In the genomic region with DNA sequence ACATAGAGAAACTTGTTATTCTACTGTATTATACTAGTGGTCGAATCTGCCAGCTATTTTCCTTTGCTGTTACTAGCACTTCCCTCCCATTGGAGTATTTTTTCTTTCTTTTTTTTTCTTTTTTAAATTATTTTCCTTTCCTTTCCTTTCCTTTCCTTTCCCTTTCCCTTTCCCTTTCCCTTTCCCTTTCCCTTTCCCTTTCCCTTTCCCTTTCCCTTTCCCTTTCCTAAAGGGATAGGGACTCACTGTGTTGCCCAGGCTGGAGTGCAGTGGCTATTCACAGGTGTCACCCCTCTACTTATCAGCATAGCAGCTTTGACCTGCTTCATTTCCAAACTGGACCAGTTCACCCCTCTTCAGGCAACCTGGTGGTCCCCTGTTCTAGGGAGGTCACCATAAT, we compare ENCODE assay signal across 35 cellular contexts.
"Had no signal": no experiment of that assay in that cellular context is flagged by ENCODE, and none has a peak within 500 bp of the region (broad histone marks: within the 10 kb centered on the region; RNA-seq: fewer than 3 reads in every experiment).

No MANE protein-coding gene starts in this region.

- H3K36me3 ChIP-seq: ascending aorta, cardiac muscle cell had no signal

- H3K9me3 ChIP-seq: ascending aorta had no signal

- H3K4me3 ChIP-seq: ascending aorta, cardiac muscle cell had no signal

- H3K27ac Mint-ChIP-seq: activated CD4-positive, alpha-beta memory T cell treated with anti-CD3 and anti-CD28 coated beads, Interleukin-2, amount 10 ng/mL, durations not matched to agents 7 days and 5 days; activated CD4-positive, alpha-beta T cell treated with anti-CD3 and anti-CD28 coated beads for 36 hours; activated CD4-positive, alpha-beta T cell treated with anti-CD3 and anti-CD28 coated beads, Interleukin-2, amount 10 ng/mL, durations not matched to agents 7 days and 5 days; activated CD8-positive, alpha-beta T cell treated with anti-CD3 and anti-CD28 coated beads, Interleukin-2, amount 10 ng/mL, durations not matched to agents 7 days and 5 days; activated naive CD4-positive, alpha-beta T cell treated with anti-CD3 and anti-CD28 coated beads, Interleukin-2, amount 10 ng/mL, durations not matched to agents 7 days and 5 days; activated naive CD4-positive, alpha-beta T cell treated with anti-CD3 and anti-CD28 coated beads, Interleukin-2, amount 50 U/mL, for 24 hours; activated naive CD8-positive, alpha-beta T cell; activated T-cell treated with anti-CD3 and anti-CD28 coated beads, Interleukin-2, amount 50 U/mL, for 24 hours; activated T-helper 2 cell treated with anti-CD3 and anti-CD28 coated beads, Interferon-gamma antibody, Interleukin-2, Interleukin-4, amounts not matched to agents 10 μg/mL and 5 μg/mL and 100 μg/mL, durations not matched to agents 14 hours and 24 hours and 36 hours; brain; T-helper 1 cell treated with Interleukin-12 subunit alpha and Interleukin-12 subunit beta and Interleukin-4 antibody, amounts not matched to agents 30 μg/mL and 1 μg/mL, for 36 hours; T-helper 2 cell treated with Interferon-gamma antibody and Interleukin-4, amounts not matched to agents 5 μg/mL and 100 μg/mL, for 36 hours had no signal

- H3K4me1 ChIP-seq: ascending aorta had no signal

- H3K4me1 Mint-ChIP-seq: activated CD4-positive, alpha-beta memory T cell treated with anti-CD3 and anti-CD28 coated beads, Interleukin-2, amount 10 ng/mL, durations not matched to agents 7 days and 5 days; activated CD4-positive, alpha-beta T cell treated with anti-CD3 and anti-CD28 coated beads for 36 hours; activated CD4-positive, alpha-beta T cell treated with anti-CD3 and anti-CD28 coated beads, Interleukin-2, amount 10 ng/mL, durations not matched to agents 7 days and 5 days; activated naive CD4-positive, alpha-beta T cell treated with anti-CD3 and anti-CD28 coated beads, Interleukin-2, amount 10 ng/mL, durations not matched to agents 7 days and 5 days; activated naive CD4-positive, alpha-beta T cell treated with anti-CD3 and anti-CD28 coated beads, Interleukin-2, amount 50 U/mL, for 24 hours; brain; central memory CD8-positive, alpha-beta T cell had no signal

- ATAC-seq: activated CD4-positive, alpha-beta T cell treated with anti-CD3 and anti-CD28 coated beads for 36 hours; activated CD4-positive, CD25-positive, alpha-beta regulatory T cell treated with anti-CD3 and anti-CD28 coated beads, Interleukin-2, amount 50 U/mL, for 24 hours; activated CD8-positive, alpha-beta T cell treated with anti-CD3 and anti-CD28 coated beads, Interleukin-2, amount 10 ng/mL, durations not matched to agents 7 days and 5 days had no signal

- DNase-seq: activated CD4-positive, alpha-beta memory T cell treated with anti-CD3 and anti-CD28 coated beads, Interleukin-2, amount 10 ng/mL, durations not matched to agents 7 days and 5 days; activated CD4-positive, alpha-beta T cell treated with anti-CD3 and anti-CD28 coated beads for 1 hour; activated CD4-positive, alpha-beta T cell treated with anti-CD3 and anti-CD28 coated beads for 36 hours; activated CD4-positive, alpha-beta T cell treated with anti-CD3 and anti-CD28 coated beads for 48 hours; activated CD4-positive, alpha-beta T cell treated with anti-CD3 and anti-CD28 coated beads, Interleukin-2, amount 10 ng/mL, durations not matched to agents 7 days and 5 days; activated CD4-positive, alpha-beta T cell treated with anti-CD3 and anti-CD28 coated beads, Interleukin-2, amount 50 U/mL, for 48 hours; activated CD4-positive, CD25-positive, alpha-beta regulatory T cell; activated CD8-positive, alpha-beta memory T cell treated with anti-CD3 and anti-CD28 coated beads, Interleukin-2, amount 50 U/mL, for 48 hours; activated CD8-positive, alpha-beta T cell treated with anti-CD3 and anti-CD28 coated beads, Interleukin-2, amount 10 ng/mL, durations not matched to agents 7 days and 5 days; activated effector memory CD4-positive, alpha-beta T cell treated with Interleukin-2 at 50 U/mL for 16 hours; activated gamma-delta T cell; activated naive CD4-positive, alpha-beta T cell treated with anti-CD3 and anti-CD28 coated beads, Interleukin-2, amount 10 ng/mL, durations not matched to agents 7 days and 5 days; activated naive CD4-positive, alpha-beta T cell treated with Interleukin-2 at 50 U/mL for 16 hours; activated T-cell treated with anti-CD3 and anti-CD28 coated beads, Interleukin-2, amount 50 U/mL, for 24 hours; activated T-cell treated with anti-CD3 and anti-CD28 coated beads, Interleukin-2, amount 50 U/mL, for 48 hours; amygdala; anterior cingulate cortex; caudate nucleus; cerebellar nuclear complex; T-helper 1 cell; T-helper 2 cell; T-helper 9 cell had no signal

- H3K4me3 Mint-ChIP-seq: activated CD4-positive, alpha-beta memory T cell treated with anti-CD3 and anti-CD28 coated beads, Interleukin-2, amount 10 ng/mL, durations not matched to agents 7 days and 5 days; activated CD4-positive, alpha-beta T cell treated with anti-CD3 and anti-CD28 coated beads for 36 hours; activated CD4-positive, alpha-beta T cell treated with anti-CD3 and anti-CD28 coated beads, Interleukin-2, amount 10 ng/mL, durations not matched to agents 7 days and 5 days; activated CD8-positive, alpha-beta T cell treated with anti-CD3 and anti-CD28 coated beads, Interleukin-2, amount 10 ng/mL, durations not matched to agents 7 days and 5 days; activated naive CD4-positive, alpha-beta T cell treated with anti-CD3 and anti-CD28 coated beads, Interleukin-2, amount 10 ng/mL, durations not matched to agents 7 days and 5 days; activated naive CD4-positive, alpha-beta T cell treated with anti-CD3 and anti-CD28 coated beads, Interleukin-2, amount 50 U/mL, for 24 hours; activated naive CD8-positive, alpha-beta T cell; activated T-cell treated with anti-CD3 and anti-CD28 coated beads, Interleukin-2, amount 50 U/mL, for 24 hours; brain; central memory CD8-positive, alpha-beta T cell; T-helper 1 cell treated with Interleukin-12 subunit alpha and Interleukin-12 subunit beta and Interleukin-4 antibody, amounts not matched to agents 30 μg/mL and 1 μg/mL, for 36 hours; T-helper 2 cell treated with Interferon-gamma antibody and Interleukin-4, amounts not matched to agents 5 μg/mL and 100 μg/mL, for 36 hours had no signal

- FAIRE-seq: bronchial epithelial cell, TTC549 had no signal

- H3K27me3 ChIP-seq: ascending aorta, cardiac muscle cell had no signal

- H3K27ac ChIP-seq: ascending aorta, cardiac muscle cell, VCaP had no signal

- H3K36me3 Mint-ChIP-seq: activated naive CD4-positive, alpha-beta T cell treated with anti-CD3 and anti-CD28 coated beads, Interleukin-2, amount 10 ng/mL, durations not matched to agents 7 days and 5 days; activated naive CD4-positive, alpha-beta T cell treated with anti-CD3 and anti-CD28 coated beads, Interleukin-2, amount 50 U/mL, for 24 hours; activated naive CD8-positive, alpha-beta T cell; brain had no signal

- H3K9me3 Mint-ChIP-seq: activated CD4-positive, alpha-beta memory T cell treated with anti-CD3 and anti-CD28 coated beads, Interleukin-2, amount 10 ng/mL, durations not matched to agents 7 days and 5 days; activated CD4-positive, alpha-beta T cell treated with anti-CD3 and anti-CD28 coated beads, Interleukin-2, amount 10 ng/mL, durations not matched to agents 7 days and 5 days; activated naive CD4-positive, alpha-beta T cell treated with anti-CD3 and anti-CD28 coated beads, Interleukin-2, amount 10 ng/mL, durations not matched to agents 7 days and 5 days; activated naive CD4-positive, alpha-beta T cell treated with anti-CD3 and anti-CD28 coated beads, Interleukin-2, amount 50 U/mL, for 24 hours; activated T-cell treated with anti-CD3 and anti-CD28 coated beads, Interleukin-2, amount 50 U/mL, for 24 hours; activated T-helper 2 cell treated with anti-CD3 and anti-CD28 coated beads, Interferon-gamma antibody, Interleukin-2, Interleukin-4, amounts not matched to agents 10 μg/mL and 5 μg/mL and 100 μg/mL, durations not matched to agents 14 hours and 24 hours and 36 hours; brain; central memory CD8-positive, alpha-beta T cell; T-helper 1 cell treated with Interleukin-12 subunit alpha and Interleukin-12 subunit beta and Interleukin-4 antibody, amounts not matched to agents 30 μg/mL and 1 μg/mL, for 36 hours; T-helper 2 cell treated with Interferon-gamma antibody and Interleukin-4, amounts not matched to agents 5 μg/mL and 100 μg/mL, for 36 hours had no signal
